In genomic region chr3:114803042-114803695, GRCh38 we compare ENCODE assay signal across 27 cellular contexts.
A peak's percentile ranks its signal among the peaks of the same experiment; 100 is the strongest.
DNase-seq lines count a peak whose midpoint lies in the region; ATAC-seq, FAIRE-seq and TF ChIP-seq lines count a peak whose summit lies in the region.
"Had no signal": no experiment of that assay in that cellular context is flagged by ENCODE, and none has a peak within 500 bp of the region (broad histone marks: within the 10 kb centered on the region; RNA-seq: fewer than 3 reads in every experiment).

No MANE protein-coding gene starts in this region.

- H3K9me3 Mint-ChIP-seq in osteocyte (ENCODE audit: unreplicated experiment) = peaks cover 10% of the 10 kb centered on the region
- H3K9me3 Mint-ChIP-seq: CD4-positive, alpha-beta T cell; stimulated activated naive CD8-positive, alpha-beta T cell treated with anti-CD3 and anti-CD28 coated beads, Interleukin-15, Interleukin-2, amounts not matched to agents 100 ng/mL and 50 ng/mL, for 24 hours had no signal

- H3K4me3 ChIP-seq in fibroblast of mammary gland (ENCODE audit: control insufficient read depth, low read depth, low read length) = no peak overlapping the region
- H3K4me3 ChIP-seq: cardiac muscle cell, HAP-1, Peyer's patch, right lobe of liver, SJCRH30, tibial artery had no signal

- FAIRE-seq in HTR-8/SVneo (lab: Jason Lieb, UNC) = peak; percentile 9

- peak overlapping the region; percentile 57 for H3K27ac Mint-ChIP-seq in osteocyte (ENCODE audit: unreplicated experiment)
- H3K27ac Mint-ChIP-seq: CD4-positive, alpha-beta T cell; mesothelial cell of epicardium; stimulated activated naive CD8-positive, alpha-beta T cell treated with anti-CD3 and anti-CD28 coated beads, Interleukin-15, Interleukin-2, amounts not matched to agents 100 ng/mL and 50 ng/mL, for 24 hours had no signal

- TF ChIP-seq CTCF in fibroblast of mammary gland (conservative IDR thresholded peaks at IDR 0.05; ENCODE audit: control insufficient read depth, insufficient read depth, low read depth, low read length) = no peak
- TF ChIP-seq CTCF in osteocyte (IDR thresholded peaks at IDR 0.05) = no peak

- DNase-seq in HTR-8/SVneo (ENCODE audit: insufficient read length, low spot score) (no peak), astrocyte of the hippocampus (ENCODE audit: low read depth, low spot score) (peak; percentile 13), fibroblast of mammary gland (ENCODE audit: low read depth) (peak; percentile 2), osteocyte (ENCODE audit: extremely low spot score, unreplicated experiment) (no peak)
- DNase-seq in activated CD8-positive, alpha-beta memory T cell treated with anti-CD3 and anti-CD28 coated beads, Interleukin-2, amount 50 U/mL, for 4 hours = no peak
- DNase-seq: activated CD4-positive, alpha-beta T cell treated with anti-CD3 and anti-CD28 coated beads for 1 hour; activated gamma-delta T cell treated with Interleukin-2 at 50 U/mL for 16 hours; activated T-cell treated with anti-CD3 and anti-CD28 coated beads, Interleukin-2, amount 50 U/mL, for 1 hour; CD4-positive, alpha-beta T cell; dermis blood vessel endothelial cell; naive thymus-derived CD4-positive, alpha-beta T cell; NCI-H1105; NCI-H1930; NCI-H526 treated with DMSO at 0.1 percent for 48 hours; Peyer's patch; right lobe of liver; SJCRH30; stimulated activated CD4-positive, alpha-beta T cell treated with anti-CD3 and anti-CD28 coated beads, Interleukin-15, amount 100 ng/mL, for 24 hours; tibial artery had no signal

- peaks cover 6% of the 10 kb centered on the region for H3K36me3 Mint-ChIP-seq in osteocyte (ENCODE audit: unreplicated experiment)
- H3K36me3 Mint-ChIP-seq: mesothelial cell of epicardium had no signal

- peaks cover 10% of the 10 kb centered on the region for H3K4me1 Mint-ChIP-seq in osteocyte (ENCODE audit: unreplicated experiment)
- H3K4me1 Mint-ChIP-seq: mesothelial cell of epicardium had no signal

- H3K27me3 Mint-ChIP-seq in osteocyte (ENCODE audit: unreplicated experiment) = peaks cover 2% of the 10 kb centered on the region
- H3K27me3 Mint-ChIP-seq: CD4-positive, alpha-beta T cell; IgD-negative memory B cell; naive thymus-derived CD4-positive, alpha-beta T cell; stimulated activated naive CD8-positive, alpha-beta T cell treated with anti-CD3 and anti-CD28 coated beads, Interleukin-15, Interleukin-2, amounts not matched to agents 100 ng/mL and 50 ng/mL, for 24 hours had no signal

- H3K4me3 Mint-ChIP-seq in osteocyte (ENCODE audit: unreplicated experiment) = peak overlapping the region; percentile 54
- H3K4me3 Mint-ChIP-seq: CD4-positive, alpha-beta T cell; IgD-negative memory B cell; mesothelial cell of epicardium; naive thymus-derived CD4-positive, alpha-beta T cell; stimulated activated naive CD8-positive, alpha-beta T cell treated with anti-CD3 and anti-CD28 coated beads, Interleukin-15, Interleukin-2, amounts not matched to agents 100 ng/mL and 50 ng/mL, for 24 hours had no signal

- no peak for ATAC-seq in HG02678 (IDR thresholded peaks at IDR 0.05; ENCODE audit: unreplicated experiment)
- ATAC-seq in GM19467 (IDR thresholded peaks at IDR 0.05; ENCODE audit: unreplicated experiment) = no peak
- ATAC-seq: left lobe of liver; naive thymus-derived CD4-positive, alpha-beta T cell; right lobe of liver had no signal

Comparison
In these comparisons a context has a peak if more than half of its experiments do, and no peak if none do; other contexts are left out.
1. DNase-seq: peak in astrocyte of the hippocampus (single experiment) and fibroblast of mammary gland (single experiment); none in HTR-8/SVneo (single experiment), osteocyte (single experiment) and activated CD8-positive, alpha-beta memory T cell treated with anti-CD3 and anti-CD28 coated beads, Interleukin-2, amount 50 U/mL, for 4 hours (single experiment).